Comparison of ENCODE assay signal across 32 cellular contexts in the genomic region with DNA sequence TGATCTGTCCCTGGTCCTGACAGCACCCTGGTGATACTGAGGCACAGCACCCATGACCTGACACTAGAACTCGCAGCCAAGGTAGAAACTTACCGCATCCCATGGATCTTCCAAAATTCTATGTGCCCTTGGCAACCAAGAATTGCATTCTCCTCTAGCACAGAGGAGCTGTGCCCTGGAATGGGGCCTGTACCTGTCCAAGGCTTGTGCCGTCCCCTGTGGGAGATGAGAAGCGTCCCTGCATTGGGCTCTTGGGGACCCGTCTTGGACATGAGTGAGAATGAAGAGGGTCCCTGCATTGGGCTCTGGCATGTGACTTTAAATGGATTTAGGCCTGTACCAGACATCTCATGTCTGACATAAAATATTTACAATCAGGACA.
DNase-seq lines count a peak whose midpoint lies in the region; ATAC-seq and TF ChIP-seq lines count a peak whose summit lies in the region.
"Had no signal": no experiment of that assay in that cellular context is flagged by ENCODE, and none has a peak within 500 bp of the region (broad histone marks: within the 10 kb centered on the region; RNA-seq: fewer than 3 reads in every experiment).

No MANE protein-coding gene starts in this region.

- peak overlapping the region; percentile 13 for H3K27ac Mint-ChIP-seq in central memory CD8-positive, alpha-beta T cell (ENCODE audit: low read depth)
- H3K27ac Mint-ChIP-seq in progenitor cell of endocrine pancreas, result no peak overlapping the region
- H3K27ac Mint-ChIP-seq: activated CD4-positive, alpha-beta T cell treated with anti-CD3 and anti-CD28 coated beads, Interleukin-2, amount 10 ng/mL, durations not matched to agents 24 days and 14 days; nephron; T-helper 2 cell treated with Interferon-gamma antibody and Interleukin-4, amounts not matched to agents 5 μg/mL and 100 μg/mL, for 36 hours had no signal

- H3K27me3 Mint-ChIP-seq in central memory CD8-positive, alpha-beta T cell, result no peaks in the 10 kb centered on the region
- H3K27me3 Mint-ChIP-seq in progenitor cell of endocrine pancreas, result peaks cover 75% of the 10 kb centered on the region

- no peak overlapping the region for H2AFZ ChIP-seq in Karpas-422 (ENCODE audit: low read length)
- H2AFZ ChIP-seq: hepatocyte had no signal

- H3K9ac ChIP-seq in BLaER1, result no peak overlapping the region
- peak overlapping the region; percentile 66; the same call in 1 of the 2 replicates for H3K9ac ChIP-seq in Karpas-422 (ENCODE audit: low read length)

- no peak for ATAC-seq in central memory CD8-positive, alpha-beta T cell (replicated peaks; ENCODE audit: extremely low read depth, poor library complexity, severe bottlenecking)
- ATAC-seq: gastrocnemius medialis had no signal

- H3K79me2 ChIP-seq in Karpas-422 (ENCODE audit: low read length), result no peaks in the 10 kb centered on the region
- H3K79me2 ChIP-seq: hepatocyte had no signal

- DNase-seq in Karpas-422 (no peak), progenitor cell of endocrine pancreas (ENCODE audit: low spot score, unreplicated experiment) (peak; percentile 1), kidney tubule cell (ENCODE audit: low spot score) (no peak), NCI-H526 (lab: John Stamatoyannopoulos, UW) (no peak), NCI-H226 (no peak)
- DNase-seq in central memory CD8-positive, alpha-beta T cell (ENCODE audit: low spot score in 2 of 2), result no peak
- no peak for DNase-seq in effector CD8-positive, alpha-beta T cell (lab: John Stamatoyannopoulos, UW)
- DNase-seq: activated CD4-positive, alpha-beta T cell treated with anti-CD3 and anti-CD28 coated beads, Interleukin-2, amount 10 ng/mL, durations not matched to agents 24 days and 14 days; activated gamma-delta T cell treated with Interleukin-2 at 50 U/mL for 16 hours; activated T-cell treated with anti-CD3 and anti-CD28 coated beads, Interleukin-2, amount 50 U/mL, for 48 hours; DMS79 treated with DMSO at 0.1 percent for 48 hours; dorsolateral prefrontal cortex; gastrocnemius medialis; GF-D8; H7; MM.1S; NCI-H1105 treated with DMSO at 0.1 percent for 48 hours; NCI-H1930; NCI-H524 treated with DMSO at 0.1 percent for 48 hours; retina; SIG-M5; stimulated activated CD4-positive, alpha-beta T cell treated with anti-CD3 and anti-CD28 coated beads, Interleukin-1b, Interleukin-23, amount 100 ng/mL, for 48 hours; WERI-Rb-1 had no signal

- no peaks in the 10 kb centered on the region for H3K9me3 ChIP-seq in BLaER1
- no peaks in the 10 kb centered on the region for H3K9me3 ChIP-seq in Karpas-422 (ENCODE audit: low read length)
- H3K9me3 ChIP-seq: gastrocnemius medialis, tibial artery had no signal

- H3K36me3 Mint-ChIP-seq in central memory CD8-positive, alpha-beta T cell (ENCODE audit: insufficient read depth), result peaks cover 6% of the 10 kb centered on the region
- no peaks in the 10 kb centered on the region for H3K36me3 Mint-ChIP-seq in progenitor cell of endocrine pancreas (ENCODE audit: insufficient read depth)
- H3K36me3 Mint-ChIP-seq: CD14-positive monocyte had no signal

- H3K4me3 ChIP-seq in BLaER1 (no peak overlapping the region), Karpas-422 (ENCODE audit: low read length) (no peak overlapping the region)
- H3K4me3 ChIP-seq: dorsolateral prefrontal cortex, gastrocnemius medialis, hepatocyte, K562, lung, smooth muscle cell, tibial artery had no signal

- no peaks in the 10 kb centered on the region for H3K36me3 ChIP-seq in BLaER1
- H3K36me3 ChIP-seq in Karpas-422 (ENCODE audit: insufficient read depth, low read length), result no peaks in the 10 kb centered on the region
- H3K36me3 ChIP-seq: gastrocnemius medialis, tibial artery, WERI-Rb-1 had no signal

- no peaks in the 10 kb centered on the region for H3K27me3 ChIP-seq in BLaER1
- no peaks in the 10 kb centered on the region for H3K27me3 ChIP-seq in Karpas-422 (ENCODE audit: low read length)
- H3K27me3 ChIP-seq: gastrocnemius medialis had no signal

- peaks cover 16% of the 10 kb centered on the region for H3K4me1 Mint-ChIP-seq in central memory CD8-positive, alpha-beta T cell
- no peaks in the 10 kb centered on the region for H3K4me1 Mint-ChIP-seq in progenitor cell of endocrine pancreas (ENCODE audit: low read depth)
- H3K4me1 Mint-ChIP-seq: activated CD4-positive, alpha-beta T cell treated with anti-CD3 and anti-CD28 coated beads, Interleukin-2, amount 10 ng/mL, durations not matched to agents 24 days and 14 days; nephron had no signal

- peaks cover 52% of the 10 kb centered on the region for H3K4me1 ChIP-seq in BLaER1
- H3K4me1 ChIP-seq in Karpas-422 (ENCODE audit: low read length), result peaks cover 45% of the 10 kb centered on the region
- H3K4me1 ChIP-seq: gastrocnemius medialis, tibial artery had no signal

- no peaks in the 10 kb centered on the region for H3K9me3 Mint-ChIP-seq in central memory CD8-positive, alpha-beta T cell
- H3K9me3 Mint-ChIP-seq in progenitor cell of endocrine pancreas (ENCODE audit: low read depth), result no peaks in the 10 kb centered on the region
- H3K9me3 Mint-ChIP-seq: activated CD4-positive, alpha-beta T cell treated with anti-CD3 and anti-CD28 coated beads, Interleukin-2, amount 10 ng/mL, durations not matched to agents 24 days and 14 days; CD14-positive monocyte; nephron; T-helper 2 cell treated with Interferon-gamma antibody and Interleukin-4, amounts not matched to agents 5 μg/mL and 100 μg/mL, for 36 hours had no signal

- H3K4me2 ChIP-seq in BLaER1, result peak overlapping the region; percentile 57
- H3K4me2 ChIP-seq in Karpas-422 (ENCODE audit: low read depth, low read length, poor library complexity, severe bottlenecking), result peak overlapping the region; percentile 70
- H3K4me2 ChIP-seq: hepatocyte, smooth muscle cell had no signal

- TF ChIP-seq CTCF in progenitor cell of endocrine pancreas (IDR thresholded peaks at IDR 0.05; ENCODE audit: unreplicated experiment), result no peak

- no peak overlapping the region for H3K27ac ChIP-seq in BLaER1
- peak overlapping the region; percentile 59; the same call in 1 of the 2 replicates for H3K27ac ChIP-seq in Karpas-422 (ENCODE audit: low read length)
- H3K27ac ChIP-seq: dorsolateral prefrontal cortex, gastrocnemius medialis, hepatocyte, tibial artery, WERI-Rb-1 had no signal

- no peaks in the 10 kb centered on the region for H3K9me2 ChIP-seq in Karpas-422 (replicated peaks; ENCODE audit: insufficient read depth, low read length)

- H3K4me3 Mint-ChIP-seq in central memory CD8-positive, alpha-beta T cell, result peak overlapping the region; percentile 44
- H3K4me3 Mint-ChIP-seq in progenitor cell of endocrine pancreas (ENCODE audit: low read depth), result no peak overlapping the region
- H3K4me3 Mint-ChIP-seq: activated CD4-positive, alpha-beta T cell treated with anti-CD3 and anti-CD28 coated beads, Interleukin-2, amount 10 ng/mL, durations not matched to agents 24 days and 14 days; CD14-positive monocyte; nephron; T-helper 2 cell treated with Interferon-gamma antibody and Interleukin-4, amounts not matched to agents 5 μg/mL and 100 μg/mL, for 36 hours had no signal

- H4K20me1 ChIP-seq in BLaER1 (no peaks in the 10 kb centered on the region), Karpas-422 (ENCODE audit: insufficient read depth, low read depth, low read length) (no peaks in the 10 kb centered on the region)
